ENCODE assay signal across 20 cellular contexts in genomic region chr1:198590454-198590853, GRCh38. TPM values are rescaled to one million over a fixed set of nuclear protein-coding genes. Genes with fewer than 3 reads are reported as not detected.
"Had no signal": no experiment of that assay in that cellular context is flagged by ENCODE, and none has a peak within 500 bp of the region (broad histone marks: within the 10 kb centered on the region; RNA-seq: fewer than 3 reads in every experiment).

No MANE protein-coding gene starts in this region.

- ATAC-seq: Panc1 had no signal

- H3K27ac ChIP-seq: RWPE1 had no signal

- DNase-seq: Kasumi-1, KG1, MM.1S, NCI-H1092 treated with DMSO at 0.1 percent for 48 hours, NCI-H1436, NCI-H187, NCI-H2029, NCI-H2081 treated with DMSO at 0.1 percent for 48 hours, NCI-H2171, NCI-H226, NCI-H446, NCI-H510A, NCI-H524 treated with DMSO at 0.1 percent for 48 hours, NCI-H69, NCI-H774, SHP77 had no signal

RNA-seq across cellular contexts. Expression of gene PTPRC, which starts 48.4 kb away (rescaled TPM):
- total RNA-seq: HT-29 had no signal

RNA-seq across cellular contexts. Expression of gene ATP6V1G3, which starts 50.0 kb away (rescaled TPM):
- total RNA-seq: HT-29, SK-MEL-5 had no signal
